Comparison of ENCODE assay signal across 11 cellular contexts in the genomic region with DNA sequence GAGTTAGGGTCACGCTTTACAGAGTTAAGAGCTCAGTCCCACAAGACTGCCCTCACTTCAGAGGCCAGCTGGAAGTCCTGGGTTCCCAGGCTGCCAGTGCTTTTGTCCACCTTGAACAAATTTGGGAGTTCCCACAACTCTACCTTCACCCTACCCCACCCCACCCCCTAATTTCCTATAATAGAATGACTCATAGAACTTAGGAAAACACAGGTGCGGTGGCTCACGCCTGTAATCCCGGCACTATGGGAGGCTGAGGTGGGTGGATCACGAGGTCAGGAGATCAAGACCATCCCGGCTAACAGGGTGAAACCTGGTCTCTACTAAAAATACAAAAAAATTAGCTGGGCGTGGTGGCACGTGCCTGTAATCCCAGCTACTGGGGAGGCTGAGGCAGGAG. TPM values are rescaled to one million over a fixed set of nuclear protein-coding genes. Genes with fewer than 3 reads are reported as not detected.
"Had no signal": no experiment of that assay in that cellular context is flagged by ENCODE, and none has a peak within 500 bp of the region (broad histone marks: within the 10 kb centered on the region; RNA-seq: fewer than 3 reads in every experiment).

No MANE protein-coding gene starts in this region.

RNA-seq across cellular contexts. Expression of a gene that starts 46.6 kb away (rescaled TPM):
- total RNA-seq: activated CD4-positive, alpha-beta T cell treated with anti-CD3 and anti-CD28 coated beads, Interleukin-2, amount 10 ng/mL, durations not matched to agents 24 days and 14 days; activated T-cell treated with anti-CD3 and anti-CD28 coated beads, Interleukin-2, amount 50 U/mL, for 4 hours; activated T-helper 1 cell treated with anti-CD3 and anti-CD28 coated beads, Interleukin-12 subunit alpha, Interleukin-12 subunit beta, Interleukin-2, Interleukin-4 antibody, amounts not matched to agents 30 ng/mL and 10 ng/mL and 1 ng/mL, durations not matched to agents 14 hours and 24 hours and 36 hours; astrocyte; LHCN-M2; M059J; RPMI7951; SJSA1 had no signal
- polyA plus RNA-seq: SK-N-SH had no signal

RNA-seq across cellular contexts. Expression of a gene that starts 57.9 kb away (rescaled TPM):
- total RNA-seq: activated CD4-positive, alpha-beta T cell treated with anti-CD3 and anti-CD28 coated beads, Interleukin-2, amount 10 ng/mL, durations not matched to agents 24 days and 14 days; activated CD8-positive, alpha-beta T cell treated with anti-CD3 and anti-CD28 coated beads, Interleukin-2, amount 10 ng/mL, durations not matched to agents 7 days and 5 days; activated T-cell treated with anti-CD3 and anti-CD28 coated beads, Interleukin-2, amount 50 U/mL, for 4 hours; activated T-helper 1 cell treated with anti-CD3 and anti-CD28 coated beads, Interleukin-12 subunit alpha, Interleukin-12 subunit beta, Interleukin-2, Interleukin-4 antibody, amounts not matched to agents 30 ng/mL and 10 ng/mL and 1 ng/mL, durations not matched to agents 14 hours and 24 hours and 36 hours; M059J; OCI-LY7; RPMI7951; SJSA1 had no signal
